1 cellular context compared by ENCODE assay signal in the genomic region with DNA sequence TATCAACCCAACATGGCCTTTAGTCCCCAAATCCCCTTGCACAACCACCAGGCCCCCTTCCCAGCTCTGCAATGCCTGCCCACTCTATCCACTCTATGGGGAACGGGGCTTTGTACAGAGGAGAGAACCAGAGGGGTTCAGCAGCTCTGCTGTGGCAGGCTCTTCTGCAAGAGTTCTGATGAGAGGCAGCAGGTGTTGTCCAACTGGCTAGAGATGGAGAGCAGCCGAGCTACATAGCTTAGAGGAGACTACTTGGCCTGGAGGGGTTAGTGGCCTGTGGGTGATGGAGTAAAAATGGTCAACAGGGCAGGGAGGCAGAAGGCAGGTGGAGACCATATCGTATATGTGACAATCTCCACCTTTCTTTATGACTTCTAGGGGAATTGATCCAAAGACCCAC.
TF ChIP-seq lines count a peak whose summit lies in the region.

No MANE protein-coding gene starts in this region.

TF ChIP-seq in K562, 482 proteins besides CTCF, POLR2A, EP300 and RAD21 (continued from another document):
- TF ChIP-seq, protein P1, sequence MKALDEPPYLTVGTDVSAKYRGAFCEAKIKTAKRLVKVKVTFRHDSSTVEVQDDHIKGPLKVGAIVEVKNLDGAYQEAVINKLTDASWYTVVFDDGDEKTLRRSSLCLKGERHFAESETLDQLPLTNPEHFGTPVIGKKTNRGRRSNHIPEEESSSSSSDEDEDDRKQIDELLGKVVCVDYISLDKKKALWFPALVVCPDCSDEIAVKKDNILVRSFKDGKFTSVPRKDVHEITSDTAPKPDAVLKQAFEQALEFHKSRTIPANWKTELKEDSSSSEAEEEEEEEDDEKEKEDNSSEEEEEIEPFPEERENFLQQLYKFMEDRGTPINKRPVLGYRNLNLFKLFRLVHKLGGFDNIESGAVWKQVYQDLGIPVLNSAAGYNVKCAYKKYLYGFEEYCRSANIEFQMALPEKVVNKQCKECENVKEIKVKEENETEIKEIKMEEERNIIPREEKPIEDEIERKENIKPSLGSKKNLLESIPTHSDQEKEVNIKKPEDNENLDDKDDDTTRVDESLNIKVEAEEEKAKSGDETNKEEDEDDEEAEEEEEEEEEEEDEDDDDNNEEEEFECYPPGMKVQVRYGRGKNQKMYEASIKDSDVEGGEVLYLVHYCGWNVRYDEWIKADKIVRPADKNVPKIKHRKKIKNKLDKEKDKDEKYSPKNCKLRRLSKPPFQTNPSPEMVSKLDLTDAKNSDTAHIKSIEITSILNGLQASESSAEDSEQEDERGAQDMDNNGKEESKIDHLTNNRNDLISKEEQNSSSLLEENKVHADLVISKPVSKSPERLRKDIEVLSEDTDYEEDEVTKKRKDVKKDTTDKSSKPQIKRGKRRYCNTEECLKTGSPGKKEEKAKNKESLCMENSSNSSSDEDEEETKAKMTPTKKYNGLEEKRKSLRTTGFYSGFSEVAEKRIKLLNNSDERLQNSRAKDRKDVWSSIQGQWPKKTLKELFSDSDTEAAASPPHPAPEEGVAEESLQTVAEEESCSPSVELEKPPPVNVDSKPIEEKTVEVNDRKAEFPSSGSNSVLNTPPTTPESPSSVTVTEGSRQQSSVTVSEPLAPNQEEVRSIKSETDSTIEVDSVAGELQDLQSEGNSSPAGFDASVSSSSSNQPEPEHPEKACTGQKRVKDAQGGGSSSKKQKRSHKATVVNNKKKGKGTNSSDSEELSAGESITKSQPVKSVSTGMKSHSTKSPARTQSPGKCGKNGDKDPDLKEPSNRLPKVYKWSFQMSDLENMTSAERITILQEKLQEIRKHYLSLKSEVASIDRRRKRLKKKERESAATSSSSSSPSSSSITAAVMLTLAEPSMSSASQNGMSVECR (CRISPR knock-in tag; IDR thresholded peaks at IDR 0.05): no peak
- TF ChIP-seq, protein P2, sequence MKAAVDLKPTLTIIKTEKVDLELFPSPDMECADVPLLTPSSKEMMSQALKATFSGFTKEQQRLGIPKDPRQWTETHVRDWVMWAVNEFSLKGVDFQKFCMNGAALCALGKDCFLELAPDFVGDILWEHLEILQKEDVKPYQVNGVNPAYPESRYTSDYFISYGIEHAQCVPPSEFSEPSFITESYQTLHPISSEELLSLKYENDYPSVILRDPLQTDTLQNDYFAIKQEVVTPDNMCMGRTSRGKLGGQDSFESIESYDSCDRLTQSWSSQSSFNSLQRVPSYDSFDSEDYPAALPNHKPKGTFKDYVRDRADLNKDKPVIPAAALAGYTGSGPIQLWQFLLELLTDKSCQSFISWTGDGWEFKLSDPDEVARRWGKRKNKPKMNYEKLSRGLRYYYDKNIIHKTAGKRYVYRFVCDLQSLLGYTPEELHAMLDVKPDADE (conservative IDR thresholded peaks at IDR 0.05; ENCODE audit: control insufficient read depth, low read depth, low read length): no peak
- no peak for TF ChIP-seq IRF2 (CRISPR knock-in tag; IDR thresholded peaks at IDR 0.05)
- TF ChIP-seq, protein P3, sequence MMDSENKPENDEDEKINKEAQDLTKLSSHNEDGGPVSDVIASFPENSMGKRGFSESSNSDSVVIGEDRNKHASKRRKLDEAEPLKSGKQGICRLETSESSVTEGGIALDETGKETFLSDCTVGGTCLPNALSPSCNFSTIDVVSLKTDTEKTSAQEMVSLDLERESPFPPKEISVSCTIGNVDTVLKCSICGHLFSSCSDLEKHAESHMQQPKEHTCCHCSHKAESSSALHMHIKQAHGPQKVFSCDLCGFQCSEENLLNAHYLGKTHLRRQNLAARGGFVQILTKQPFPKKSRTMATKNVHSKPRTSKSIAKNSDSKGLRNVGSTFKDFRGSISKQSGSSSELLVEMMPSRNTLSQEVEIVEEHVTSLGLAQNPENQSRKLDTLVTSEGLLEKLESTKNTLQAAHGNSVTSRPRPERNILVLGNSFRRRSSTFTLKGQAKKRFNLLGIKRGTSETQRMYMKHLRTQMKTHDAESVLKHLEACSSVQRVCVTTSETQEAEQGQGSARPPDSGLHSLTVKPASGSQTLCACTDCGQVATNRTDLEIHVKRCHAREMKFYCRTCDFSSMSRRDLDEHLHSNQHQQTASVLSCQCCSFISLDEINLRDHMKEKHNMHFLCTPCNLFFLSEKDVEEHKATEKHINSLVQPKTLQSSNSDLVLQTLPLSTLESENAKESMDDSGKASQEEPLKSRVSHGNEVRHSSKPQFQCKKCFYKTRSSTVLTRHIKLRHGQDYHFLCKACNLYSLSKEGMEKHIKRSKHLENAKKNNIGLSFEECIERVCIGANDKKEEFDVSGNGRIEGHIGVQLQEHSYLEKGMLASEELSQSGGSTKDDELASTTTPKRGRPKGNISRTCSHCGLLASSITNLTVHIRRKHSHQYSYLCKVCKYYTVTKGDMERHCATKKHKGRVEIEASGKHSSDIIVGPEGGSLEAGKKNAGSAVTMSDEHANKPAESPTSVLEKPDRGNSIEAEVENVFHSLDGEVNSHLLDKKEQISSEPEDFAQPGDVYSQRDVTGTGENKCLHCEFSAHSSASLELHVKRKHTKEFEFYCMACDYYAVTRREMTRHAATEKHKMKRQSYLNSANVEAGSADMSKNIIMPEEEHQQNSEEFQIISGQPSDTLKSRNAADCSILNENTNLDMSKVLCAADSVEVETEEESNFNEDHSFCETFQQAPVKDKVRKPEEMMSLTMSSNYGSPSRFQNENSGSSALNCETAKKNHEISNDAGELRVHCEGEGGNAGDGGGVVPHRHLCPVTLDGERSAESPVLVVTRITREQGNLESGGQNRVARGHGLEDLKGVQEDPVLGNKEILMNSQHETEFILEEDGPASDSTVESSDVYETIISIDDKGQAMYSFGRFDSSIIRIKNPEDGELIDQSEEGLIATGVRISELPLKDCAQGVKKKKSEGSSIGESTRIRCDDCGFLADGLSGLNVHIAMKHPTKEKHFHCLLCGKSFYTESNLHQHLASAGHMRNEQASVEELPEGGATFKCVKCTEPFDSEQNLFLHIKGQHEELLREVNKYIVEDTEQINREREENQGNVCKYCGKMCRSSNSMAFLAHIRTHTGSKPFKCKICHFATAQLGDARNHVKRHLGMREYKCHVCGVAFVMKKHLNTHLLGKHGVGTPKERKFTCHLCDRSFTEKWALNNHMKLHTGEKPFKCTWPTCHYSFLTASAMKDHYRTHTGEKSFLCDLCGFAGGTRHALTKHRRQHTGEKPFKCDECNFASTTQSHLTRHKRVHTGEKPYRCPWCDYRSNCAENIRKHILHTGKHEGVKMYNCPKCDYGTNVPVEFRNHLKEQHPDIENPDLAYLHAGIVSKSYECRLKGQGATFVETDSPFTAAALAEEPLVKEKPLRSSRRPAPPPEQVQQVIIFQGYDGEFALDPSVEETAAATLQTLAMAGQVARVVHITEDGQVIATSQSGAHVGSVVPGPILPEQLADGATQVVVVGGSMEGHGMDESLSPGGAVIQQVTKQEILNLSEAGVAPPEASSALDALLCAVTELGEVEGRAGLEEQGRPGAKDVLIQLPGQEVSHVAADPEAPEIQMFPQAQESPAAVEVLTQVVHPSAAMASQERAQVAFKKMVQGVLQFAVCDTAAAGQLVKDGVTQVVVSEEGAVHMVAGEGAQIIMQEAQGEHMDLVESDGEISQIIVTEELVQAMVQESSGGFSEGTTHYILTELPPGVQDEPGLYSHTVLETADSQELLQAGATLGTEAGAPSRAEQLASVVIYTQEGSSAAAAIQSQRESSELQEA (IDR thresholded peaks at IDR 0.05; ENCODE audit: low read depth): no peak
- no peak for TF ChIP-seq SUPT5H (IDR thresholded peaks at IDR 0.05)
- TF ChIP-seq WHSC1 (IDR thresholded peaks at IDR 0.05; ENCODE audit: low read length): no peak
